ENCODE assay signal across 18 cellular contexts in the genomic region with DNA sequence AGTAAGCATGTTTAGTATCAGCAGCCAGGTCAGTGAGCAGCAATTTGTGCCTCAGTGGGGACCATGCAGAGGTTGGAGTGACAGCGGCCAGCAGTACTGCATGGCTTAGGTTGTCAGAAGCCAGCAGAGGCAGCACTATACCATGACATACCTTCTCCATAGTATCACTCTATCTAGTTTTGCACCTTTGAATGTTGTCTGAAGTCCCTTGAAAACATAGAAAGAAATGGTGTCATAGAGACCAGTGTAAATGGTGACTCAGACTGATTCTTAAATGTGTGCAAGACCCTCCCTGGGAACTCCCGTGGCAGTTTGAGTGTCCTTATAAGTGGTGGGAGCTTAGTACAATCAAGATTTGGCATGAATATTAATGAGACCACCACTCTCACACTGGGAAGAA.
"Had no signal": no experiment of that assay in that cellular context is flagged by ENCODE, and none has a peak within 500 bp of the region (broad histone marks: within the 10 kb centered on the region; RNA-seq: fewer than 3 reads in every experiment).

No MANE protein-coding gene starts in this region.

- ATAC-seq: effector memory CD8-positive, alpha-beta T cell; gastrocnemius medialis; left ventricle myocardium superior; lower lobe of right lung; natural killer cell; right lobe of liver; stimulated activated naive B cell treated with anti-CD40 and anti-IgM and Interleukin-4, amounts not matched to agents 10 μg/mL and 1 μg/mL and 100 μg/mL, for 72 hours had no signal

- H3K36me3 Mint-ChIP-seq: natural killer cell; stimulated activated naive B cell treated with anti-CD40 and anti-IgM and Interleukin-4, amounts not matched to agents 10 μg/mL and 1 μg/mL and 100 μg/mL, for 72 hours; type B pancreatic cell had no signal

- H3K27me3 Mint-ChIP-seq: progenitor cell of endocrine pancreas, type B pancreatic cell had no signal

- H3K9ac ChIP-seq: parathyroid adenoma had no signal

- H3K4me1 ChIP-seq: gastrocnemius medialis, lower lobe of right lung, parathyroid adenoma, right lobe of liver, stomach, thyroid gland had no signal

- H3K4me3 ChIP-seq: gastrocnemius medialis, lower lobe of right lung, right lobe of liver, stomach, thyroid gland had no signal

- H3K36me3 ChIP-seq: gastrocnemius medialis, lower lobe of right lung, right lobe of liver, stomach, thyroid gland had no signal

- H3K4me3 Mint-ChIP-seq: effector memory CD8-positive, alpha-beta T cell; natural killer cell; stimulated activated naive B cell treated with anti-CD40 and anti-IgM and Interleukin-4, amounts not matched to agents 10 μg/mL and 1 μg/mL and 100 μg/mL, for 72 hours; type B pancreatic cell had no signal

- H3K27ac Mint-ChIP-seq: effector memory CD8-positive, alpha-beta T cell; natural killer cell; progenitor cell of endocrine pancreas; stimulated activated naive B cell treated with anti-CD40 and anti-IgM and Interleukin-4, amounts not matched to agents 10 μg/mL and 1 μg/mL and 100 μg/mL, for 72 hours; type B pancreatic cell had no signal

- H3K79me2 ChIP-seq: parathyroid adenoma had no signal

- H3K27ac ChIP-seq: gastrocnemius medialis, lower lobe of right lung, parathyroid adenoma, right lobe of liver, stomach, thyroid gland had no signal

- H3K27me3 ChIP-seq: gastrocnemius medialis, right lobe of liver, thyroid gland had no signal

- DNase-seq: cortex of kidney; effector memory CD8-positive, alpha-beta T cell; foreskin fibroblast; gastrocnemius medialis; head of caudate nucleus; left ventricle myocardium superior; lower lobe of right lung; natural killer cell; right lobe of liver; small intestine; stimulated activated CD4-positive, alpha-beta T cell treated with anti-CD3 and anti-CD28 coated beads, Interleukin-15, amount 100 ng/mL, for 24 hours; stimulated activated CD4-positive, alpha-beta T cell treated with anti-CD3 and anti-CD28 coated beads, Interleukin-2, amount 100 ng/mL, for 48 hours; stimulated activated naive B cell treated with anti-CD40 and anti-IgM and Interleukin-4, amounts not matched to agents 10 μg/mL and 1 μg/mL and 100 μg/mL, for 72 hours; stomach; thyroid gland had no signal

- H3K9me3 Mint-ChIP-seq: effector memory CD8-positive, alpha-beta T cell; natural killer cell; stimulated activated naive B cell treated with anti-CD40 and anti-IgM and Interleukin-4, amounts not matched to agents 10 μg/mL and 1 μg/mL and 100 μg/mL, for 72 hours; type B pancreatic cell had no signal
